Comparison of ENCODE assay signal across 29 cellular contexts in the genomic region with DNA sequence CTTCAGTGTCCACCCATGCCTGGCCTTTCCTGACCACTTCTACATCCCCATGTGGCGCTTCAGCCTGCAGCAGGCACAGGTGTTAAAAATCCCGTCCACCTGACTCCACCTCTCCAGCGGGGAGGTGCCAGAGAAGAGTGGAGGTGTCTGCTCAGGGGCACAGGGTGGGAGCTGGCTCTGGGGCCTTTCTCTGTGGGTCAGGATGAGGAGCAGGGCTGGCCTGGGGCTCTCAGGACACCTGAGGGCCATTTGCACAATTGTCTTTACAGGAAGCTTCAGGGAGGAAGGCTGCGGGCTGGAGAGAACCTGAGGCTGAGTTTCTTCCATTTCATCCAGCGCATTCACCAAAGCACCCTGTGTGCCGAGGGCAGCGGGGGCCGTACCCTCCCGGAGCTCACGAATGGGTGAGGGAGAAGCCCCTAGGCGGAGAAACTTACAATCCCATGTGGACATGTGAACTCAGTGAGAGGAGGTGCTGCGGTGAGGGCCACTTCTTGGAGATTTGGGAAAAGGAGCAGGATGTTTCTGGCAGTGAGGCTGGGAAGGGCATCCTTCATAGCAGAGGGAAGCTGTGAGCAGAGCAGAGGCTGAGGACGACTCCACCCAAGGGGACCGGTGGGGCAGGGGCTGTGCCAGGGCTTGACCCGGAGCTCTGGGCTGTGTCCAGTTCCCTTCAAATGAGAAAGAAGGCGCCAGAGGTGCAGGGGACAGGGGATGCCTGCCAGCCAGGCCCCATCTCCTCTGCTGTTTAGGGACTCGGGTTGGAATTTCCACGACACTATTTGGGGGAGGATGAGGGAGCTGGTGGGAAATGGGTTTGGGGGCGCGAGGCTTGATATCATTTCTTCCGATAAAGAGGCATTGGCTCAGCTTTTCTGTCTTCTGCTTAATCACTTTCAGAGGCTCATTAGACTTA.
"Had no signal": no experiment of that assay in that cellular context is flagged by ENCODE, and none has a peak within 500 bp of the region (broad histone marks: within the 10 kb centered on the region; RNA-seq: fewer than 3 reads in every experiment).

No MANE protein-coding gene starts in this region.

- H3K27ac Mint-ChIP-seq: activated B cell treated with CpG ODN at 0.5 μM for 24 hours; activated CD8-positive, alpha-beta T cell treated with anti-CD3 and anti-CD28 coated beads for 36 hours; activated naive CD4-positive, alpha-beta T cell treated with anti-CD3 and anti-CD28 coated beads for 36 hours; activated naive CD4-positive, alpha-beta T cell treated with anti-CD3 and anti-CD28 coated beads, Interleukin-2, amount 50 U/mL, for 24 hours; activated naive CD8-positive, alpha-beta T cell treated with anti-CD3 and anti-CD28 coated beads for 36 hours; activated naive CD8-positive, alpha-beta T cell treated with anti-CD3 and anti-CD28 coated beads, Interleukin-2, amount 50 U/mL, for 24 hours; activated T-helper 17 cell treated with anti-CD3 and anti-CD28 coated beads, Interleukin-2, amount 50 U/mL, for 72 hours; T-helper 17 cell; T-helper 2 cell treated with Interferon-gamma antibody and Interleukin-4, amounts not matched to agents 5 μg/mL and 100 μg/mL, for 36 hours had no signal

- H3K4me3 Mint-ChIP-seq: activated B cell treated with CpG ODN at 0.5 μM for 24 hours; activated CD8-positive, alpha-beta T cell treated with anti-CD3 and anti-CD28 coated beads for 36 hours; activated naive CD4-positive, alpha-beta T cell treated with anti-CD3 and anti-CD28 coated beads for 36 hours; activated naive CD4-positive, alpha-beta T cell treated with anti-CD3 and anti-CD28 coated beads, Interleukin-2, amount 50 U/mL, for 24 hours; activated naive CD8-positive, alpha-beta T cell treated with anti-CD3 and anti-CD28 coated beads for 36 hours; activated naive CD8-positive, alpha-beta T cell treated with anti-CD3 and anti-CD28 coated beads, Interleukin-2, amount 50 U/mL, for 24 hours; activated T-cell treated with anti-CD3 and anti-CD28 coated beads, Interleukin-2, amount 50 U/mL, for 4 hours; activated T-helper 17 cell treated with anti-CD3 and anti-CD28 coated beads, Interleukin-2, amount 50 U/mL, for 72 hours; T-helper 17 cell; T-helper 2 cell treated with Interferon-gamma antibody and Interleukin-4, amounts not matched to agents 5 μg/mL and 100 μg/mL, for 36 hours had no signal

- H3K27ac ChIP-seq: adrenal gland, body of pancreas, colonic mucosa, epithelial cell of prostate, WERI-Rb-1 had no signal

- H3K36me3 Mint-ChIP-seq: activated naive CD4-positive, alpha-beta T cell treated with anti-CD3 and anti-CD28 coated beads, Interleukin-2, amount 50 U/mL, for 24 hours; activated naive CD8-positive, alpha-beta T cell treated with anti-CD3 and anti-CD28 coated beads for 36 hours had no signal

- H3K27me3 ChIP-seq: body of pancreas, colonic mucosa had no signal

- H3K4me3 ChIP-seq: adrenal gland, body of pancreas, colonic mucosa had no signal

- H3K4me1 ChIP-seq: adrenal gland, body of pancreas, colonic mucosa had no signal

- ATAC-seq: activated CD4-positive, CD25-positive, alpha-beta regulatory T cell treated with anti-CD3 and anti-CD28 coated beads, Interleukin-2, amount 50 U/mL, for 24 hours; activated CD8-positive, alpha-beta T cell treated with anti-CD3 and anti-CD28 coated beads for 36 hours; activated naive CD8-positive, alpha-beta T cell treated with anti-CD3 and anti-CD28 coated beads, Interleukin-2, amount 50 U/mL, for 24 hours; activated T-cell treated with anti-CD3 and anti-CD28 coated beads, Interleukin-2, amount 50 U/mL, for 4 hours; activated T-helper 17 cell treated with anti-CD3 and anti-CD28 coated beads, Interleukin-2, amount 50 U/mL, for 72 hours; body of pancreas; T-helper 17 cell had no signal

- H3K9me3 Mint-ChIP-seq: activated B cell treated with CpG ODN at 0.5 μM for 24 hours; activated CD8-positive, alpha-beta T cell treated with anti-CD3 and anti-CD28 coated beads for 36 hours; activated naive CD4-positive, alpha-beta T cell treated with anti-CD3 and anti-CD28 coated beads for 36 hours; activated naive CD4-positive, alpha-beta T cell treated with anti-CD3 and anti-CD28 coated beads, Interleukin-2, amount 50 U/mL, for 24 hours; activated naive CD8-positive, alpha-beta T cell treated with anti-CD3 and anti-CD28 coated beads for 36 hours; activated naive CD8-positive, alpha-beta T cell treated with anti-CD3 and anti-CD28 coated beads, Interleukin-2, amount 50 U/mL, for 24 hours; activated T-cell treated with anti-CD3 and anti-CD28 coated beads, Interleukin-2, amount 50 U/mL, for 4 hours; T-helper 2 cell treated with Interferon-gamma antibody and Interleukin-4, amounts not matched to agents 5 μg/mL and 100 μg/mL, for 36 hours had no signal

- H3K36me3 ChIP-seq: adrenal gland, colonic mucosa, WERI-Rb-1 had no signal

- DNase-seq: activated B cell treated with CpG ODN at 0.5 μM for 24 hours; activated CD4-positive, alpha-beta T cell treated with anti-CD3 and anti-CD28 coated beads for 48 hours; activated CD4-positive, alpha-beta T cell treated with anti-CD3 and anti-CD28 coated beads, Interleukin-2, amount 50 U/mL, for 1 hour; activated CD4-positive, alpha-beta T cell treated with anti-CD3 and anti-CD28 coated beads, Interleukin-2, amount 50 U/mL, for 48 hours; activated CD8-positive, alpha-beta memory T cell treated with anti-CD3 and anti-CD28 coated beads for 24 hours; activated CD8-positive, alpha-beta T cell treated with anti-CD3 and anti-CD28 coated beads for 36 hours; activated effector memory CD4-positive, alpha-beta T cell treated with Interleukin-2 at 50 U/mL for 16 hours; activated naive CD4-positive, alpha-beta T cell treated with anti-CD3 and anti-CD28 coated beads for 36 hours; activated naive CD8-positive, alpha-beta T cell treated with anti-CD3 and anti-CD28 coated beads for 36 hours; activated naive CD8-positive, alpha-beta T cell treated with anti-CD3 and anti-CD28 coated beads, Interleukin-2, amount 50 U/mL, for 24 hours; activated T-cell treated with anti-CD3 and anti-CD28 coated beads, Interleukin-2, amount 50 U/mL, for 4 hours; adrenal gland; amygdala; aorta; body of pancreas; central memory CD4-positive, alpha-beta T cell; cerebellar nuclear complex; colonic mucosa; effector CD8-positive, alpha-beta T cell; foreskin fibroblast; T-helper 1 cell; T-helper 17 cell; T1000; WERI-Rb-1 had no signal

- H3K4me1 Mint-ChIP-seq: activated B cell treated with CpG ODN at 0.5 μM for 24 hours; activated naive CD4-positive, alpha-beta T cell treated with anti-CD3 and anti-CD28 coated beads, Interleukin-2, amount 50 U/mL, for 24 hours; activated naive CD8-positive, alpha-beta T cell treated with anti-CD3 and anti-CD28 coated beads for 36 hours; activated naive CD8-positive, alpha-beta T cell treated with anti-CD3 and anti-CD28 coated beads, Interleukin-2, amount 50 U/mL, for 24 hours; activated T-helper 17 cell treated with anti-CD3 and anti-CD28 coated beads, Interleukin-2, amount 50 U/mL, for 72 hours; T-helper 17 cell had no signal

- H3K27me3 Mint-ChIP-seq: activated B cell treated with CpG ODN at 0.5 μM for 24 hours; activated CD8-positive, alpha-beta T cell treated with anti-CD3 and anti-CD28 coated beads for 36 hours; activated naive CD8-positive, alpha-beta T cell treated with anti-CD3 and anti-CD28 coated beads for 36 hours; activated naive CD8-positive, alpha-beta T cell treated with anti-CD3 and anti-CD28 coated beads, Interleukin-2, amount 50 U/mL, for 24 hours; T-helper 17 cell had no signal

- H3K9me3 ChIP-seq: adrenal gland, body of pancreas, colonic mucosa had no signal
